23 cellular contexts compared by ENCODE assay signal in genomic region chr13:70527553-70527952, GRCh38.
DNase-seq lines count a peak whose midpoint lies in the region; ATAC-seq and TF ChIP-seq lines count a peak whose summit lies in the region.
"Had no signal": no experiment of that assay in that cellular context is flagged by ENCODE, and none has a peak within 500 bp of the region (broad histone marks: within the 10 kb centered on the region; RNA-seq: fewer than 3 reads in every experiment).

No MANE protein-coding gene starts in this region.

- no peaks in the 10 kb centered on the region for H3K9me3 Mint-ChIP-seq in osteocyte (ENCODE audit: unreplicated experiment)

- intact Hi-C loops in Right ventricle myocardium inferior (cut with DNase I) (no loop called here), cardiac septum (cut with DNase I) (no loop called here)

- ATAC-seq in Right ventricle myocardium inferior (no peak), HG02588 (IDR thresholded peaks at IDR 0.05; ENCODE audit: unreplicated experiment) (no peak)
- ATAC-seq: GM12878, T-helper 17 cell had no signal

- DNase-seq in Right ventricle myocardium inferior (ENCODE audit: missing footprints) (peak; percentile 42), cardiac septum (ENCODE audit: low spot score) (no peak), NCI-H446 (lab: John Stamatoyannopoulos, UW) (peak; percentile 39 to 60), HUDEP-2 (lab: John Stamatoyannopoulos, UW; ENCODE audit: unreplicated experiment in 76 of 76) (no peak), osteocyte (ENCODE audit: extremely low spot score, unreplicated experiment) (no peak)
- DNase-seq: CD4-positive, CD25-positive, alpha-beta regulatory T cell; DMS79; EL; GDM1; HCEC 1CT; NCI-H1105; NCI-H1436 treated with DMSO at 0.1 percent for 48 hours; NCI-H1930; NCI-H345; NCI-H524 treated with DMSO at 0.1 percent for 48 hours; RPMI8226; SHP77; T-helper 17 cell had no signal

- H3K4me3 ChIP-seq in SU-DHL-6 (ENCODE audit: insufficient read depth, low read length, poor library complexity, severe bottlenecking), result no peak overlapping the region
- H3K4me3 ChIP-seq: BLaER1, GM12878 had no signal

- H3K27ac ChIP-seq in SU-DHL-6 (ENCODE audit: low read depth, low read length), result no peak overlapping the region
- H3K27ac ChIP-seq: BLaER1, HL-60 had no signal

- H4K20me1 ChIP-seq in SU-DHL-6 (ENCODE audit: low read depth, low read length), result no peaks in the 10 kb centered on the region
- H4K20me1 ChIP-seq: BLaER1 had no signal

- TF ChIP-seq CTCF in SU-DHL-6 (IDR thresholded peaks at IDR 0.05; ENCODE audit: insufficient read depth, low read length, poor library complexity, severe bottlenecking), result no peak
- no peak for TF ChIP-seq CTCF in osteocyte (IDR thresholded peaks at IDR 0.05)

- H3K79me2 ChIP-seq in SU-DHL-6 (ENCODE audit: insufficient read depth, low read length), result no peaks in the 10 kb centered on the region

- no peaks in the 10 kb centered on the region for H3K9me2 ChIP-seq in SU-DHL-6 (replicated peaks; ENCODE audit: insufficient read depth, low read length)

- H3K27me3 Mint-ChIP-seq in osteocyte (ENCODE audit: unreplicated experiment), result no peaks in the 10 kb centered on the region
- H3K27me3 Mint-ChIP-seq: CD4-positive, CD25-positive, alpha-beta regulatory T cell; T-helper 17 cell had no signal

- peak overlapping the region; percentile 26 for H2AFZ ChIP-seq in SU-DHL-6 (ENCODE audit: low read depth, low read length, severe bottlenecking)

- H3K4me2 ChIP-seq in SU-DHL-6 (ENCODE audit: low read depth, low read length, poor library complexity, severe bottlenecking), result no peak overlapping the region
- H3K4me2 ChIP-seq: BLaER1 had no signal

- no peaks in the 10 kb centered on the region for H3K9me3 ChIP-seq in SU-DHL-6 (ENCODE audit: insufficient read depth, low read length)
- H3K9me3 ChIP-seq: BLaER1 had no signal

- H3K27me3 ChIP-seq in SU-DHL-6 (ENCODE audit: low read length), result no peaks in the 10 kb centered on the region
- H3K27me3 ChIP-seq: BLaER1 had no signal

- H3K4me1 Mint-ChIP-seq in osteocyte (ENCODE audit: unreplicated experiment), result peaks cover 14% of the 10 kb centered on the region
- H3K4me1 Mint-ChIP-seq: CD4-positive, CD25-positive, alpha-beta regulatory T cell; T-helper 17 cell had no signal

- no peaks in the 10 kb centered on the region; the same call in 1 of the 2 replicates for H3K36me3 ChIP-seq in SU-DHL-6 (ENCODE audit: low read length)
- H3K36me3 ChIP-seq: BLaER1 had no signal

- H3K9ac ChIP-seq in SU-DHL-6 (ENCODE audit: low read length), result no peak overlapping the region
- H3K9ac ChIP-seq: BLaER1 had no signal

- no peak overlapping the region for H3K27ac Mint-ChIP-seq in osteocyte (ENCODE audit: unreplicated experiment)
- H3K27ac Mint-ChIP-seq: CD4-positive, CD25-positive, alpha-beta regulatory T cell; T-helper 17 cell had no signal

- no peaks in the 10 kb centered on the region for H3F3A ChIP-seq in SU-DHL-6 (ENCODE audit: insufficient read depth)

- H3K36me3 Mint-ChIP-seq in osteocyte (ENCODE audit: unreplicated experiment), result no peaks in the 10 kb centered on the region
- H3K36me3 Mint-ChIP-seq: CD4-positive, CD25-positive, alpha-beta regulatory T cell had no signal

- H3K4me3 Mint-ChIP-seq in osteocyte (ENCODE audit: unreplicated experiment), result no peak overlapping the region
- H3K4me3 Mint-ChIP-seq: CD4-positive, CD25-positive, alpha-beta regulatory T cell; T-helper 17 cell had no signal

Comparison
In these comparisons a context has a peak if more than half of its experiments do, and no peak if none do; other contexts are left out.
1. DNase-seq: peak in Right ventricle myocardium inferior (single experiment) and NCI-H446 (2 of 2); none in cardiac septum (single experiment), HUDEP-2 (0 of 76) and osteocyte (single experiment).